Comparison of ENCODE assay signal across 8 cellular contexts in genomic region chr7:47979145-47979831, GRCh38. TPM values are rescaled to one million over a fixed set of nuclear protein-coding genes. Genes with fewer than 3 reads are reported as not detected.
DNase-seq lines count a peak whose midpoint lies in the region; ATAC-seq and TF ChIP-seq lines count a peak whose summit lies in the region.

Gene HUS1, minus strand, starts transcription at chr7:47979615. Its CDS starts 96 bp downstream, at chr7:47979519.

- TF ChIP-seq CTCF in AG09309 (IDR thresholded peaks at IDR 0.05; ENCODE audit: control insufficient read depth, insufficient read depth, low read depth, low read length, missing control alignments): no peak
- no peak for TF ChIP-seq CTCF in activated B cell treated with CpG ODN at 0.5 μM for 24 hours (IDR thresholded peaks at IDR 0.05)
- no peak for TF ChIP-seq CTCF in cardiac fibroblast (IDR thresholded peaks at IDR 0.05; ENCODE audit: low read depth, low read length)
- peak in 2 of 11 experiments; percentile 13 to 14 for TF ChIP-seq CTCF in spleen (IDR thresholded peaks at IDR 0.05 in 8 of 11, conservative IDR thresholded peaks at IDR 0.05 in 3 of 11)

- H3K27ac Mint-ChIP-seq in activated B cell treated with CpG ODN at 0.5 μM for 24 hours: peak within 1 kb of the TSS; percentile 99
- H3K27ac Mint-ChIP-seq in immature natural killer cell: peak within 1 kb of the TSS; percentile 91 to 99 (median 94)

- no peaks in the 10 kb centered on the region for H3K9me3 ChIP-seq in spleen

- H3K4me3 ChIP-seq in AG09309 (ENCODE audit: control insufficient read depth, low read depth, low read length) (peak within 1 kb of the TSS; percentile 59), cardiac fibroblast (replicated peaks in 1 of 2; ENCODE audit: low read depth in 2 of 2, low read length in 2 of 2) (peak within 1 kb of the TSS; percentile 66 to 84), spleen (peak within 1 kb of the TSS; percentile 56 to 79 (median 62))

- H3K4me1 ChIP-seq in spleen: peaks cover 9 to 32% (median 18%) of the 10 kb centered on the region in 6 donors

- peak; percentile 99 for ATAC-seq in HG03175 (IDR thresholded peaks at IDR 0.05; ENCODE audit: unreplicated experiment)
- peak; percentile 97 for ATAC-seq in activated B cell treated with CpG ODN at 0.5 μM for 24 hours (ENCODE audit: low read depth)

- no peaks in the 10 kb centered on the region for H3K27me3 ChIP-seq in spleen (replicated peaks in 1 of 7)

- DNase-seq in AG09309 (ENCODE audit: low read depth) (peak; percentile 28), NCI-H345 (lab: John Stamatoyannopoulos, UW) (peak; percentile 94), activated B cell treated with CpG ODN at 0.5 μM for 24 hours (peak; percentile 84), cardiac fibroblast (ENCODE audit: low read depth in 2 of 2) (peak; percentile 89), immature natural killer cell (peak; percentile 88 to 91 (median 90)), spleen (peak; percentile 98)

- peak within 1 kb of the TSS; percentile 99 for H3K4me3 Mint-ChIP-seq in activated B cell treated with CpG ODN at 0.5 μM for 24 hours
- H3K4me3 Mint-ChIP-seq in immature natural killer cell: peak within 1 kb of the TSS; percentile 88 to 100 (median 91)

- TF ChIP-seq POLR2A in GM18951 (IDR thresholded peaks at IDR 0.05; ENCODE audit: extremely low read depth, insufficient read depth, insufficient read length) (peak; percentile 86), spleen (IDR thresholded peaks at IDR 0.05) (peak; percentile 64 to 89 (median 64))

- CTCF ChIA-PET in activated B cell treated with CpG ODN at 0.5 μM for 24 hours (lab: Charles Lee): no interaction called here

- H3K4me1 Mint-ChIP-seq in activated B cell treated with CpG ODN at 0.5 μM for 24 hours (peaks cover 28% of the 10 kb centered on the region), immature natural killer cell (peaks cover 22 to 33% of the 10 kb centered on the region in 2 donors)

- intact Hi-C loops in activated B cell treated with CpG ODN at 0.5 μM for 24 hours (cut with micrococcal nuclease) (loop anchor here (1.0 to 5.0 kb wide), 4 partner anchors 12 to 106 kb away; partner anchors contain the start of gene C7orf57), spleen (cut with DNase I; ENCODE audit: low total_unique reads) (loop anchor here (5.0 kb wide), 1 partner anchor 108 kb away; the partner anchor contains the start of gene UPP1)

- H3K36me3 ChIP-seq in spleen: peaks cover 5 to 42% (median 39%) of the 10 kb centered on the region in 6 donors

- 1 to 2% (median 2%) methylated on average over 43 to 62 of the region's 62 CpGs for WGBS in spleen, 5 donors

- POLR2A ChIA-PET in activated B cell treated with CpG ODN at 0.5 μM for 24 hours (lab: Charles Lee): interaction anchor here (1.1 kb wide), 1 partner anchor 106 kb away, joined by 3 read pairs; no protein-coding TSS in a partner anchor

- in situ Hi-C loops in GM18951 (cut with MboI; ENCODE audit: low sequenced_read_pairs, unreplicated experiment): no loop called here

- peak within 1 kb of the TSS; percentile 78 to 95 (median 92) for H3K27ac ChIP-seq in spleen

- no peaks in the 10 kb centered on the region for H3K9me3 Mint-ChIP-seq in activated B cell treated with CpG ODN at 0.5 μM for 24 hours
- H3K9me3 Mint-ChIP-seq in immature natural killer cell: no peaks in the 10 kb centered on the region

- H3K27me3 Mint-ChIP-seq in activated B cell treated with CpG ODN at 0.5 μM for 24 hours (no peaks in the 10 kb centered on the region), immature natural killer cell (ENCODE audit: low read depth in 3 of 3) (peaks cover 4 to 7% (median 5%) of the 10 kb centered on the region in 3 donors)

- H3K36me3 Mint-ChIP-seq in activated B cell treated with CpG ODN at 0.5 μM for 24 hours (ENCODE audit: low read depth) (peaks cover 44% of the 10 kb centered on the region), immature natural killer cell (peaks cover 4 to 20% (median 19%) of the 10 kb centered on the region in 3 donors)

RNA-seq across cellular contexts. Expression of gene HUS1, which starts in this region (rescaled TPM):
- total RNA-seq in activated B cell treated with CpG ODN at 0.5 μM for 24 hours (37.3 and 42.5 TPM in 2 replicates), spleen (10 to 100 TPM; 29.5 to 74.2 (median 37.3) TPM)
- polyA plus RNA-seq in immature natural killer cell (10 to 100 TPM; 34.8 to 44.8 (median 44.0) TPM), spleen (1 to 10 TPM; 4.8 to 8.7 (median 6.2) TPM)

Comparison
In these comparisons a context has a peak if more than half of its experiments do, and no peak if none do; other contexts are left out.
1. Peak in every context shown above with its lines: DNase-seq, ATAC-seq, H3K4me3 ChIP-seq and H3K27ac ChIP-seq.
2. DNase-seq: peak in every context shown above with its lines; median percentile 98 in spleen; 94 in NCI-H345; 90 in immature natural killer cell; 89 in cardiac fibroblast; 84 in activated B cell treated with CpG ODN at 0.5 μM for 24 hours; 28 in AG09309.